Comparison of ENCODE assay signal across 27 cellular contexts in the genomic region with DNA sequence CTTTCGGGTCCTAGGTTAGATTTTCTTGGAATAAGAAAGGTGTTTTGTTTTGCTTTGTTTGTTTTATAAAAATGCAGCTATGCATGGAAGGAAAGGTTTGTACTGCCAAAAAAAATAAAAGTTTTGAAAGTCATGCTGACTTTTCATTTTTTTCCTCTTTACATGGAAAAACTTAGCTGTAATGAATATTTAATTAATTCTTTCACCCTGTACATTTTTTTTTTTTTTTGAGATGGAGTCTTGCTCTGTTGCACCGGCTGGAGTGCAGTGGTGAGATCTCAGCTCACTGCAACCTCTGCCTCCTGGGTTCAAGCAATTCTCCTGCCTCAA. TPM values are rescaled to one million over a fixed set of nuclear protein-coding genes. Genes with fewer than 3 reads are reported as not detected.
DNase-seq lines count a peak whose midpoint lies in the region; ATAC-seq, FAIRE-seq and TF ChIP-seq lines count a peak whose summit lies in the region.
"Had no signal": no experiment of that assay in that cellular context is flagged by ENCODE, and none has a peak within 500 bp of the region (broad histone marks: within the 10 kb centered on the region; RNA-seq: fewer than 3 reads in every experiment).

No MANE protein-coding gene starts in this region.

- intact Hi-C loops in thyroid gland (cut with DNase I) = no loop called here
- intact Hi-C loops in heart right ventricle (cut with DNase I) = loop anchor here in 4 of 10 donors (5.0 to 10.0 kb wide), 4 partner anchors 73 to 143 kb away; a partner anchor contains a TSS

- H3K27ac ChIP-seq in hepatocyte (peak overlapping the region; percentile 88), thyroid gland (peak overlapping the region; percentile 75 to 83 (median 81)), heart right ventricle (no peak overlapping the region)
- H3K27ac ChIP-seq: PC-9, SJCRH30 had no signal

- ATAC-seq in HG03457 (IDR thresholded peaks at IDR 0.05; ENCODE audit: unreplicated experiment) (no peak), heart right ventricle (no peak)
- ATAC-seq: Right ventricle myocardium inferior had no signal

- H3K4me1 ChIP-seq in hepatocyte (ENCODE audit: insufficient read depth) (peaks cover 19% of the 10 kb centered on the region), thyroid gland (peaks cover 31 to 49% of the 10 kb centered on the region in 2 donors), heart right ventricle (peaks cover 0 to 21% (median 0%) of the 10 kb centered on the region in 9 donors)

- TF ChIP-seq POLR2A in thyroid gland (IDR thresholded peaks at IDR 0.05) = no peak

- FAIRE-seq in D721Med (lab: Jason Lieb, UNC) = no peak
- FAIRE-seq: GM12892 had no signal

- H3K9me2 ChIP-seq in hepatocyte (replicated peaks; ENCODE audit: insufficient read depth) = no peaks in the 10 kb centered on the region

- H3K36me3 ChIP-seq in hepatocyte (replicated peaks; ENCODE audit: insufficient read depth, low read depth) = no peaks in the 10 kb centered on the region
- H3K36me3 ChIP-seq in thyroid gland = no peaks in the 10 kb centered on the region
- no peaks in the 10 kb centered on the region for H3K36me3 ChIP-seq in heart right ventricle
- H3K36me3 ChIP-seq: HAP-1, SJCRH30 had no signal

- WGBS in hepatocyte (ENCODE audit: low lambda C conversion rate, missing lambda C conversion rate) = 92% methylated on average over 2 of the region's 2 CpGs
- WGBS in thyroid gland, 2 donors = 22 to 35% methylated on average over 2 of the region's 2 CpGs
- 58 to 74% methylated on average over 2 of the region's 2 CpGs for whole genome bisulfite sequencing in heart right ventricle, 2 donors

- no peaks in the 10 kb centered on the region for H4K20me1 ChIP-seq in hepatocyte (ENCODE audit: insufficient read depth, poor library complexity, severe bottlenecking)

- H3K4me3 Mint-ChIP-seq in chondrocyte (ENCODE audit: unreplicated experiment) = no peak overlapping the region
- H3K4me3 Mint-ChIP-seq: CD4-positive, CD25-positive, alpha-beta regulatory T cell; HFFc6 had no signal

- H3K36me3 Mint-ChIP-seq in chondrocyte (ENCODE audit: low read depth) = no peaks in the 10 kb centered on the region
- H3K36me3 Mint-ChIP-seq: CD4-positive, CD25-positive, alpha-beta regulatory T cell had no signal

- H3K27me3 ChIP-seq in hepatocyte = no peaks in the 10 kb centered on the region
- no peaks in the 10 kb centered on the region for H3K27me3 ChIP-seq in thyroid gland
- peaks cover 0 to 9% (median 0%) of the 10 kb centered on the region in 7 donors for H3K27me3 ChIP-seq in heart right ventricle
- H3K27me3 ChIP-seq: SJCRH30 had no signal

- DNase-seq in Caki2 (ENCODE audit: low read depth) = peak; percentile 87
- DNase-seq in chondrocyte (ENCODE audit: low spot score) = no peak
- no peak for DNase-seq in hepatocyte (ENCODE audit: low spot score)
- DNase-seq in thyroid gland = no peak
- DNase-seq in D721Med (ENCODE audit: insufficient read length, low spot score) = no peak
- DNase-seq in NCI-H146 treated with DMSO at 0.1 percent for 48 hours (lab: John Stamatoyannopoulos, UW; ENCODE audit: unreplicated experiment) = no peak
- no peak for DNase-seq in heart right ventricle
- DNase-seq: CD4-positive, CD25-positive, alpha-beta regulatory T cell; DMS79 treated with DMSO at 0.1 percent for 48 hours; GF-D8; GOT3; HFFc6; KG1; NCI-H1048; NCI-H1417; NCI-H1694 treated with DMSO at 0.1 percent for 48 hours; NCI-H2081 treated with DMSO at 0.1 percent for 48 hours; NCI-H2171 treated with DMSO at 0.1 percent for 48 hours; NCI-H345; NCI-H524; NCI-H774; PC-9; SJCRH30 had no signal

- H3K27ac Mint-ChIP-seq in chondrocyte (ENCODE audit: unreplicated experiment) = peak overlapping the region; percentile 77
- H3K27ac Mint-ChIP-seq: CD4-positive, CD25-positive, alpha-beta regulatory T cell had no signal

- H3K27me3 Mint-ChIP-seq in chondrocyte (ENCODE audit: low read depth) = no peaks in the 10 kb centered on the region

- H3K4me3 ChIP-seq in hepatocyte = no peak overlapping the region
- no peak overlapping the region for H3K4me3 ChIP-seq in thyroid gland (replicated peaks in 1 of 3)
- no peak overlapping the region for H3K4me3 ChIP-seq in heart right ventricle
- H3K4me3 ChIP-seq: HAP-1, PC-9, SJCRH30 had no signal

- H3K79me2 ChIP-seq in hepatocyte = no peaks in the 10 kb centered on the region

- in situ Hi-C loops in Caki2 (cut with HindIII; ENCODE audit: low pct_unique_long_range_greater_than_20kb, low sequenced_read_pairs) = no loop called here

- H3K4me1 Mint-ChIP-seq in chondrocyte (ENCODE audit: low read depth) = peaks cover 62% of the 10 kb centered on the region

- H3K9me3 Mint-ChIP-seq in chondrocyte (ENCODE audit: low read depth) = no peaks in the 10 kb centered on the region
- H3K9me3 Mint-ChIP-seq: CD4-positive, CD25-positive, alpha-beta regulatory T cell; HFFc6 had no signal

- H3K4me2 ChIP-seq in hepatocyte = no peak overlapping the region

- H3K9me3 ChIP-seq in hepatocyte (ENCODE audit: low read depth) (no peaks in the 10 kb centered on the region), thyroid gland (no peaks in the 10 kb centered on the region), heart right ventricle (no peaks in the 10 kb centered on the region)
- H3K9me3 ChIP-seq: HAP-1, SJCRH30 had no signal

- no peak overlapping the region for H2AFZ ChIP-seq in hepatocyte
- H2AFZ ChIP-seq: PC-9 had no signal

- TF ChIP-seq CTCF in chondrocyte (IDR thresholded peaks at IDR 0.05) (no peak), hepatocyte (IDR thresholded peaks at IDR 0.05; ENCODE audit: poor library complexity) (no peak), thyroid gland (IDR thresholded peaks at IDR 0.05) (no peak), D721Med (IDR thresholded peaks at IDR 0.05; ENCODE audit: insufficient read depth, missing control alignments) (no peak), heart right ventricle (IDR thresholded peaks at IDR 0.05) (no peak)

RNA-seq across cellular contexts. Expression of a gene that starts 48.7 kb away (rescaled TPM):
- 140 and 163 TPM in 2 replicates for total RNA-seq in Caki2 (2014; rRNA removed; shearing (Covaris generic); ENCODE audit: low replicate concordance)
- total RNA-seq in chondrocyte = 48.6 to 55.0 TPM (median 50.1 TPM) in 3 replicates
- 45.4 and 52.3 TPM in 2 replicates for total RNA-seq in hepatocyte
- 115 and 144 TPM in 2 replicates for polyA plus RNA-seq in hepatocyte
- 100 to 1,000 TPM in 3 of 4 donors, 10 to 100 TPM in 1; 42.4 to 181 (median 122) TPM for total RNA-seq in thyroid gland
- 100 to 1,000 TPM in 6 of 10 donors, 10 to 100 TPM in 4; 91.8 to 163 (median 112) TPM for total RNA-seq in heart right ventricle
- 100 to 1,000 TPM; 117 to 241 TPM for polyA plus RNA-seq in heart right ventricle

Comparison
In these comparisons a context has a peak if more than half of its experiments do, and no peak if none do; other contexts are left out.
1. H3K27ac ChIP-seq: peak in hepatocyte (single experiment) and thyroid gland (3 of 3); none in heart right ventricle (0 of 10).